8 cellular contexts compared by ENCODE assay signal in genomic region chr10:689433-690226, GRCh38. TPM values are rescaled to one million over a fixed set of nuclear protein-coding genes. Genes with fewer than 3 reads are reported as not detected.
DNase-seq lines count a peak whose midpoint lies in the region; ATAC-seq and TF ChIP-seq lines count a peak whose summit lies in the region.

Gene DIP2C (minus strand): TSS chr10:689668. CDS start chr10:689578, 90 bp downstream.

- H3K4me2 ChIP-seq in skeletal muscle satellite cell (ENCODE audit: low read length), result peak within 1 kb of the TSS; percentile 91

- TF ChIP-seq CTCF in chondrocyte (IDR thresholded peaks at IDR 0.05), result no peak

- peak within 1 kb of the TSS; percentile 89 for H3K9ac ChIP-seq in skeletal muscle satellite cell (ENCODE audit: low read depth, low read length)

- H3K36me3 Mint-ChIP-seq in chondrocyte (ENCODE audit: low read depth), result no peaks in the 10 kb centered on the region

- peak within 1 kb of the TSS; percentile 91 for H3K27ac Mint-ChIP-seq in chondrocyte (ENCODE audit: unreplicated experiment)

- peak within 1 kb of the TSS; percentile 87 for H3K4me3 ChIP-seq in skeletal muscle satellite cell (ENCODE audit: low read length)

- peaks cover 10% of the 10 kb centered on the region for H3K27me3 ChIP-seq in skeletal muscle satellite cell (ENCODE audit: control insufficient read depth, insufficient read depth, low read length)

- peak; percentile 66 for DNase-seq in NCI-H1436 (lab: John Stamatoyannopoulos, UW)
- no peak for DNase-seq in NCI-H1436 treated with DMSO at 0.1 percent for 48 hours (lab: John Stamatoyannopoulos, UW)
- peak; percentile 15 for DNase-seq in NCI-H510A treated with DMSO at 0.1 percent for 48 hours (lab: John Stamatoyannopoulos, UW)
- DNase-seq in chondrocyte (ENCODE audit: low spot score), result peak; percentile 87
- peak; percentile 84 for DNase-seq in islet precursor cell
- DNase-seq in middle frontal gyrus (ENCODE audit: extremely low spot score, low spot score), result no peak

- H3K9me3 ChIP-seq in skeletal muscle satellite cell (replicated peaks; ENCODE audit: low read length), result no peaks in the 10 kb centered on the region

- H3K27me3 Mint-ChIP-seq in chondrocyte (ENCODE audit: low read depth), result no peaks in the 10 kb centered on the region

- no peaks in the 10 kb centered on the region for H3K9me3 Mint-ChIP-seq in chondrocyte (ENCODE audit: low read depth)

- H3K4me3 Mint-ChIP-seq in chondrocyte (ENCODE audit: unreplicated experiment), result peak within 1 kb of the TSS; percentile 80

- peaks cover 48% of the 10 kb centered on the region for H3K4me1 Mint-ChIP-seq in chondrocyte (ENCODE audit: low read depth)

- no peaks in the 10 kb centered on the region for H3K36me3 ChIP-seq in skeletal muscle satellite cell (ENCODE audit: insufficient read depth, low read length)

- ATAC-seq in GM18873 (IDR thresholded peaks at IDR 0.05; ENCODE audit: low FRiP score, unreplicated experiment), result no peak

- peaks cover 20% of the 10 kb centered on the region for H3K4me1 ChIP-seq in skeletal muscle satellite cell (ENCODE audit: control insufficient read depth, insufficient read depth, low read length)

RNA-seq across cellular contexts. Expression of gene DIP2C, which starts in this region (rescaled TPM):
- 47.9 to 91.0 TPM (median 48.3 TPM) in 3 replicates for total RNA-seq in chondrocyte
- total RNA-seq in skeletal muscle satellite cell (2012; rRNA removed), result 12.9 and 17.7 TPM in 2 replicates

Comparison
In these comparisons a context has a peak if more than half of its experiments do, and no peak if none do; other contexts are left out.
1. DNase-seq: peak in NCI-H1436 (single experiment), NCI-H510A treated with DMSO at 0.1 percent for 48 hours (single experiment), chondrocyte (single experiment) and islet precursor cell (single experiment); none in NCI-H1436 treated with DMSO at 0.1 percent for 48 hours (single experiment) and middle frontal gyrus (single experiment).